In the genomic region with DNA sequence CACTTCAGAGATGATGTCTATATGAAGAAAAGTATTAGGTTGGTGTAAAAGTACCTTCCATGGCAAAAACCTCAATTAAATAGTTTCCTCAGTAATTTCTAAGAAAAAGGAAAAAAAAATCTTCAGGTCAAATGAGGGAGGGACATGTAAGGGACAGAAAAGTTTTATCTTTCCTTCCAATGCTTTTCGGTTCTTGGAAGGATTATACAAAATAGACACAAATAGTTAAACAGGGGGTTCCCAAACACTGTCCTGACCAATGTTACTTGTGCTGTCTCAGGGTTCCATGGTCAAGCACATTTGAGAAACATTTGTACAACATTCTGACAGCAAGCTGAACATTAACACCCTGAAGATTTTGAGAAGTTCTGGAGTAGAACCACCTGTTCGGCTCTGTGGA, we compare ENCODE assay signal across 1 cellular context.
TF ChIP-seq lines count a peak whose summit lies in the region.

No MANE protein-coding gene starts in this region.

TF ChIP-seq in K562, 482 proteins besides CTCF, POLR2A, EP300 and RAD21 (continued from another document):
- TF ChIP-seq SFPQ (IDR thresholded peaks at IDR 0.05; ENCODE audit: low read depth, low read length) (no peak), ZNF354B (CRISPR knock-in tag; IDR thresholded peaks at IDR 0.05) (no peak), ZNF174 (CRISPR knock-in tag; IDR thresholded peaks at IDR 0.05) (no peak), HDAC8 (tag; IDR thresholded peaks at IDR 0.05) (no peak), E2F5 (CRISPR knock-in tag; IDR thresholded peaks at IDR 0.05) (no peak), HLTF (IDR thresholded peaks at IDR 0.05) (no peak), HMGN3 (IDR thresholded peaks at IDR 0.05; ENCODE audit: borderline replicate concordance, extremely low read depth, insufficient read length, low read depth, low read length) (no peak), TFE3 (CRISPR knock-in tag; IDR thresholded peaks at IDR 0.05) (no peak), STAT5A (IDR thresholded peaks at IDR 0.05; ENCODE audit: borderline replicate concordance, low read length) (peak; percentile 58), PHF21A (IDR thresholded peaks at IDR 0.05; ENCODE audit: borderline replicate concordance, low read depth) (no peak), ELF2 (CRISPR knock-in tag; IDR thresholded peaks at IDR 0.05) (no peak), ZNF184 (CRISPR knock-in tag; IDR thresholded peaks at IDR 0.05) (no peak), ZC3H11A (IDR thresholded peaks at IDR 0.05; ENCODE audit: low read depth, low read length) (no peak), RBM17 (IDR thresholded peaks at IDR 0.05; ENCODE audit: borderline replicate concordance, low read depth, low read length) (no peak), HMG20B (CRISPR knock-in tag; IDR thresholded peaks at IDR 0.05) (no peak), PCBP1 (IDR thresholded peaks at IDR 0.05; ENCODE audit: low read depth, low read length, poor library complexity, severe bottlenecking) (no peak), SIN3A (IDR thresholded peaks at IDR 0.05; ENCODE audit: borderline replicate concordance in 2 of 2, control insufficient read depth in 1 of 2, low read depth in 2 of 2, low read length in 2 of 2) (no peak), ATF7 (IDR thresholded peaks at IDR 0.05) (no peak), BRCA1 (IDR thresholded peaks at IDR 0.05) (no peak), BRCA1 (CRISPR knock-in tag; IDR thresholded peaks at IDR 0.05) (no peak), ZKSCAN3 (CRISPR knock-in tag; IDR thresholded peaks at IDR 0.05) (no peak), ILK (tag; IDR thresholded peaks at IDR 0.05; ENCODE audit: borderline replicate concordance, low read depth) (no peak), SNAPC5 (CRISPR knock-in tag; IDR thresholded peaks at IDR 0.05) (no peak), ARID1B (IDR thresholded peaks at IDR 0.05) (peak; percentile 82), EZH2 (IDR thresholded peaks at IDR 0.05; ENCODE audit: borderline replicate concordance, low read depth, low read length) (no peak), SIN3B (IDR thresholded peaks at IDR 0.05; ENCODE audit: low read depth) (no peak), NCOA2 (IDR thresholded peaks at IDR 0.05; ENCODE audit: partially characterized antibody in 2 of 2) (no peak), ZBTB7A (IDR thresholded peaks at IDR 0.05; ENCODE audit: borderline replicate concordance, control insufficient read depth, low read depth, low read length) (no peak), FIP1L1 (IDR thresholded peaks at IDR 0.05; ENCODE audit: low read depth, low read length, poor library complexity, severe bottlenecking) (no peak), MIER1 (IDR thresholded peaks at IDR 0.05; ENCODE audit: low read depth) (no peak), ZNF589 (CRISPR knock-in tag; IDR thresholded peaks at IDR 0.05; ENCODE audit: low read depth) (no peak), CXXC5 (CRISPR knock-in tag; IDR thresholded peaks at IDR 0.05) (0 out of 2 replicates have a peak, but pooled peaks have one; percentile 14), TEAD4 (IDR thresholded peaks at IDR 0.05; ENCODE audit: low read length) (peak; percentile 22; the same call in 1 of the 2 replicates), TEAD4 (CRISPR knock-in tag; IDR thresholded peaks at IDR 0.05; ENCODE audit: borderline replicate concordance) (no peak), E4F1 (CRISPR knock-in tag; IDR thresholded peaks at IDR 0.05; ENCODE audit: borderline replicate concordance) (no peak), UBTF (IDR thresholded peaks at IDR 0.05; ENCODE audit: borderline replicate concordance in 1 of 2, low read depth in 2 of 2, low read length in 2 of 2) (no peak), ZNF696 (CRISPR knock-in tag; conservative IDR thresholded peaks at IDR 0.05) (no peak), TCF3 (CRISPR knock-in tag; IDR thresholded peaks at IDR 0.05) (peak; percentile 77), ZBTB17 (CRISPR knock-in tag; IDR thresholded peaks at IDR 0.05) (no peak), TBL1XR1 (IDR thresholded peaks at IDR 0.05; ENCODE audit: low read length in 2 of 2) (0 out of 4 replicates have a peak, but pooled peaks of 1 of the 2 experiments have one; percentile 31)
- TF ChIP-seq, protein P1, sequence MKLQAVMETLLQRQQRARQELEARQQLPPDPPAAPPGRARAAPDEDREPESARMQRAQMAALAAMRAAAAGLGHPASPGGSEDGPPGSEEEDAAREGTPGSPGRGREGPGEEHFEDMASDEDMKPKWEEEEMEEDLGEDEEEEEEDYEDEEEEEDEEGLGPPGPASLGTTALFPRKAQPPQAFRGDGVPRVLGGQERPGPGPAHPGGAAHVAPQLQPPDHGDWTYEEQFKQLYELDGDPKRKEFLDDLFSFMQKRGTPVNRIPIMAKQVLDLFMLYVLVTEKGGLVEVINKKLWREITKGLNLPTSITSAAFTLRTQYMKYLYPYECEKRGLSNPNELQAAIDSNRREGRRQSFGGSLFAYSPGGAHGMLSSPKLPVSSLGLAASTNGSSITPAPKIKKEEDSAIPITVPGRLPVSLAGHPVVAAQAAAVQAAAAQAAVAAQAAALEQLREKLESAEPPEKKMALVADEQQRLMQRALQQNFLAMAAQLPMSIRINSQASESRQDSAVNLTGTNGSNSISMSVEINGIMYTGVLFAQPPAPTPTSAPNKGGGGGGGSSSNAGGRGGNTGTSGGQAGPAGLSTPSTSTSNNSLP (IDR thresholded peaks at IDR 0.05; ENCODE audit: borderline replicate concordance, low read depth, low read length) = no peak
- TF ChIP-seq, protein P2, sequence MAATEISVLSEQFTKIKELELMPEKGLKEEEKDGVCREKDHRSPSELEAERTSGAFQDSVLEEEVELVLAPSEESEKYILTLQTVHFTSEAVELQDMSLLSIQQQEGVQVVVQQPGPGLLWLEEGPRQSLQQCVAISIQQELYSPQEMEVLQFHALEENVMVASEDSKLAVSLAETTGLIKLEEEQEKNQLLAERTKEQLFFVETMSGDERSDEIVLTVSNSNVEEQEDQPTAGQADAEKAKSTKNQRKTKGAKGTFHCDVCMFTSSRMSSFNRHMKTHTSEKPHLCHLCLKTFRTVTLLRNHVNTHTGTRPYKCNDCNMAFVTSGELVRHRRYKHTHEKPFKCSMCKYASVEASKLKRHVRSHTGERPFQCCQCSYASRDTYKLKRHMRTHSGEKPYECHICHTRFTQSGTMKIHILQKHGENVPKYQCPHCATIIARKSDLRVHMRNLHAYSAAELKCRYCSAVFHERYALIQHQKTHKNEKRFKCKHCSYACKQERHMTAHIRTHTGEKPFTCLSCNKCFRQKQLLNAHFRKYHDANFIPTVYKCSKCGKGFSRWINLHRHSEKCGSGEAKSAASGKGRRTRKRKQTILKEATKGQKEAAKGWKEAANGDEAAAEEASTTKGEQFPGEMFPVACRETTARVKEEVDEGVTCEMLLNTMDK (IDR thresholded peaks at IDR 0.05; ENCODE audit: borderline replicate concordance, insufficient read depth, low read depth, low read length, poor library complexity, severe bottlenecking) = no peak
- TF ChIP-seq, protein P3, sequence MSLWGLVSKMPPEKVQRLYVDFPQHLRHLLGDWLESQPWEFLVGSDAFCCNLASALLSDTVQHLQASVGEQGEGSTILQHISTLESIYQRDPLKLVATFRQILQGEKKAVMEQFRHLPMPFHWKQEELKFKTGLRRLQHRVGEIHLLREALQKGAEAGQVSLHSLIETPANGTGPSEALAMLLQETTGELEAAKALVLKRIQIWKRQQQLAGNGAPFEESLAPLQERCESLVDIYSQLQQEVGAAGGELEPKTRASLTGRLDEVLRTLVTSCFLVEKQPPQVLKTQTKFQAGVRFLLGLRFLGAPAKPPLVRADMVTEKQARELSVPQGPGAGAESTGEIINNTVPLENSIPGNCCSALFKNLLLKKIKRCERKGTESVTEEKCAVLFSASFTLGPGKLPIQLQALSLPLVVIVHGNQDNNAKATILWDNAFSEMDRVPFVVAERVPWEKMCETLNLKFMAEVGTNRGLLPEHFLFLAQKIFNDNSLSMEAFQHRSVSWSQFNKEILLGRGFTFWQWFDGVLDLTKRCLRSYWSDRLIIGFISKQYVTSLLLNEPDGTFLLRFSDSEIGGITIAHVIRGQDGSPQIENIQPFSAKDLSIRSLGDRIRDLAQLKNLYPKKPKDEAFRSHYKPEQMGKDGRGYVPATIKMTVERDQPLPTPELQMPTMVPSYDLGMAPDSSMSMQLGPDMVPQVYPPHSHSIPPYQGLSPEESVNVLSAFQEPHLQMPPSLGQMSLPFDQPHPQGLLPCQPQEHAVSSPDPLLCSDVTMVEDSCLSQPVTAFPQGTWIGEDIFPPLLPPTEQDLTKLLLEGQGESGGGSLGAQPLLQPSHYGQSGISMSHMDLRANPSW (CRISPR knock-in tag; IDR thresholded peaks at IDR 0.05) = no peak
